21 cellular contexts compared by ENCODE assay signal in the genomic region with DNA sequence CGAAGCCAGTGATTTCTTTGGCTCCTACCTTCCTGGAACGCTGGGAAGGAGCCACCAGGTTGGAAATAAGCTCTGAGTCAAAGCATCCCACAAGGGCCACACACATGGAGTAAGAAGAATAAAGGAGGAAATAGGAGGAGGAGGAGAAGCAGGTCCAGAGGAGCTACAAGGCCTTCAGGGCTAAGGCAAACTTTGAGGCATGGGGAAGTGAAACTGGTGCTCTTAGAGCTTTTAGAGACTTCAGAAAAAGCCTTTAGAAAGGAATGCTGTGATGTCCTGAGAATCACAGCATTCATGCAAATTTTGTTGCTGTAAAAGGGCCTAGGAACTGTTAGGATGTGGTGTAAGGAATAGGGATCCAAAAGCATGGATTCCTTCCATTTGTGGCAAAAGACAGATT.
DNase-seq lines count a peak whose midpoint lies in the region; ATAC-seq and TF ChIP-seq lines count a peak whose summit lies in the region.
"Had no signal": no experiment of that assay in that cellular context is flagged by ENCODE, and none has a peak within 500 bp of the region (broad histone marks: within the 10 kb centered on the region; RNA-seq: fewer than 3 reads in every experiment).

No MANE protein-coding gene starts in this region.

- no peak overlapping the region for H3K27ac ChIP-seq in mammary epithelial cell (ENCODE audit: insufficient read depth, low read depth, low read length)
- H3K27ac ChIP-seq: hepatocyte, skin epidermis, tibial nerve had no signal

- H3K4me1 ChIP-seq in mammary epithelial cell (ENCODE audit: insufficient read depth, low read length): peaks cover 7% of the 10 kb centered on the region
- H3K4me1 ChIP-seq: tibial nerve had no signal

- no peak overlapping the region for H3K4me2 ChIP-seq in mammary epithelial cell (ENCODE audit: insufficient read depth, low read depth, low read length)
- H3K4me2 ChIP-seq: hepatocyte had no signal

- H2AFZ ChIP-seq in mammary epithelial cell (ENCODE audit: low read depth, low read length): peak overlapping the region; percentile 31
- H2AFZ ChIP-seq: hepatocyte had no signal

- no peaks in the 10 kb centered on the region for H3K79me2 ChIP-seq in mammary epithelial cell (ENCODE audit: insufficient read depth, low read length)
- H3K79me2 ChIP-seq: hepatocyte had no signal

- in situ Hi-C loops in mammary epithelial cell (cut with MboI; ENCODE audit: low sequenced_read_pairs in 2 of 2): no loop called here

- ATAC-seq in GM21786 (IDR thresholded peaks at IDR 0.05; ENCODE audit: unreplicated experiment) (peak; percentile 68), HG03175 (IDR thresholded peaks at IDR 0.05; ENCODE audit: unreplicated experiment) (no peak), GM18867 (IDR thresholded peaks at IDR 0.05; ENCODE audit: unreplicated experiment) (no peak)

- no peak overlapping the region for H3K4me3 ChIP-seq in GM12865 (ENCODE audit: low read depth, low read length)
- no peak overlapping the region for H3K4me3 ChIP-seq in mammary epithelial cell (replicated peaks in 1 of 3; ENCODE audit: insufficient read depth in 1 of 3, low read depth in 2 of 3, low read length in 3 of 3)
- H3K4me3 ChIP-seq: hepatocyte, skin epidermis, tibial nerve had no signal

- CTCF ChIA-PET in mammary epithelial cell (lab: Charles Lee; ENCODE audit: low non-redundant PET): no interaction called here

- DNase-seq in GM12865 (ENCODE audit: low read depth) (peak; percentile 6), NAMALWA (ENCODE audit: low spot score) (peak; percentile 3), mammary epithelial cell (no peak), NCI-H1436 (lab: John Stamatoyannopoulos, UW) (no peak), NCI-H2227 (lab: John Stamatoyannopoulos, UW; ENCODE audit: unreplicated experiment) (no peak)
- DNase-seq: activated CD4-positive, alpha-beta memory T cell treated with anti-CD3 and anti-CD28 coated beads, Interleukin-2, amount 10 ng/mL, durations not matched to agents 7 days and 5 days; activated CD4-positive, CD25-positive, alpha-beta regulatory T cell; activated T-cell treated with anti-CD3 and anti-CD28 coated beads, Interleukin-2, amount 50 U/mL, for 1 hour; CD4-positive, CD25-positive, alpha-beta regulatory T cell; GDM1; NCI-H1105; NCI-H2107; NCI-H524; stimulated activated CD4-positive, alpha-beta T cell treated with anti-CD3 and anti-CD28 coated beads, Interleukin-2, amount 100 ng/mL, for 24 hours; stimulated activated naive CD4-positive, alpha-beta T cell treated with Interleukin-2 at 50 U/mL for 16 hours had no signal

- BruUV-seq in mammary epithelial cell (replicated peaks; lab: Mats Ljungman, UMichigan): no TSS peak

- H3K9me3 ChIP-seq in mammary epithelial cell (replicated peaks; ENCODE audit: insufficient read depth, low read length): peaks cover 9% of the 10 kb centered on the region
- H3K9me3 ChIP-seq: tibial nerve had no signal

- no peaks in the 10 kb centered on the region for H3K36me3 ChIP-seq in mammary epithelial cell (ENCODE audit: insufficient read depth, low read length)
- H3K36me3 ChIP-seq: tibial nerve had no signal

- no peaks in the 10 kb centered on the region for H4K20me1 ChIP-seq in mammary epithelial cell (ENCODE audit: insufficient read depth, low read length)

- intact Hi-C loops in mammary epithelial cell (cut with micrococcal nuclease): loop anchor here (10.0 kb wide), 1 partner anchor 284 kb away; a partner anchor contains a TSS

- H3K9ac ChIP-seq in mammary epithelial cell (ENCODE audit: insufficient read depth, low read length): no peak overlapping the region

- no peaks in the 10 kb centered on the region for H3K27me3 ChIP-seq in mammary epithelial cell (ENCODE audit: insufficient read depth, low read length)
- H3K27me3 ChIP-seq: hepatocyte, tibial nerve had no signal

- TF ChIP-seq CTCF in GM12865 (IDR thresholded peaks at IDR 0.05; ENCODE audit: insufficient read depth, low read depth, low read length, missing control alignments) (no peak), mammary epithelial cell (conservative IDR thresholded peaks at IDR 0.05 in 1 of 2, IDR thresholded peaks at IDR 0.05 in 1 of 2; ENCODE audit: extremely low read depth in 1 of 2, insufficient read depth in 1 of 2, low read depth in 1 of 2, low read length in 2 of 2) (no peak)

- dilution Hi-C loops in mammary epithelial cell (cut with HindIII; ENCODE audit: low sequenced_read_pairs): no loop called here

- 30% methylated on average over 2 of the region's 2 CpGs for WGBS in mammary epithelial cell (ENCODE audit: low coverage, missing lambda C conversion rate)

Comparison
In these comparisons a context has a peak if more than half of its experiments do, and no peak if none do; other contexts are left out.
1. DNase-seq: peak in GM12865 (single experiment) and NAMALWA (single experiment); none in mammary epithelial cell (single experiment), NCI-H1436 (single experiment) and NCI-H2227 (single experiment).